1 cellular context compared by ENCODE assay signal in genomic region chr18:9495465-9495864, GRCh38.
TF ChIP-seq lines count a peak whose summit lies in the region.

No MANE protein-coding gene starts in this region.

TF ChIP-seq in H1, 55 proteins besides CTCF, POLR2A, EP300 and RAD21:
- peak; percentile 55; the same call in 1 of the 2 replicates for TF ChIP-seq TEAD4 (IDR thresholded peaks at IDR 0.05; ENCODE audit: low read depth, low read length)
- no peak for TF ChIP-seq NRF1 (IDR thresholded peaks at IDR 0.05; ENCODE audit: low read depth, low read length)
- TF ChIP-seq SP1 (IDR thresholded peaks at IDR 0.05; ENCODE audit: low read depth, low read length), result peak; percentile 77
TF ChIP-seq in H1: peak in this region for 2.
